21 cellular contexts compared by ENCODE assay signal in genomic region chr5:39660020-39660419, GRCh38.
"Had no signal": no experiment of that assay in that cellular context is flagged by ENCODE, and none has a peak within 500 bp of the region (broad histone marks: within the 10 kb centered on the region; RNA-seq: fewer than 3 reads in every experiment).

No MANE protein-coding gene starts in this region.

- H3K9ac ChIP-seq: KMS-11 had no signal

- DNase-seq: Kasumi-1, NCI-H1092 treated with DMSO at 0.1 percent for 48 hours, NCI-H1436, NCI-H187, NCI-H2029, NCI-H2081 treated with DMSO at 0.1 percent for 48 hours, NCI-H2171, NCI-H226, NCI-H446, NCI-H510A, NCI-H524 treated with DMSO at 0.1 percent for 48 hours, NCI-H69, NCI-H774, RPMI8226, SHP77 treated with DMSO at 0.1 percent for 48 hours, SJCRH30, T-helper 1 cell had no signal

- H3K4me3 ChIP-seq: K562, SJCRH30 had no signal

- H3K9me3 ChIP-seq: SJCRH30 had no signal

- ATAC-seq: HepG2, K562, Right ventricle myocardium inferior had no signal

- H3K4me1 ChIP-seq: SJCRH30 had no signal

- H3K36me3 ChIP-seq: SJCRH30 had no signal

- H3K27ac ChIP-seq: KMS-11, SJCRH30 had no signal
